ENCODE assay signal across 8 cellular contexts in the genomic region with DNA sequence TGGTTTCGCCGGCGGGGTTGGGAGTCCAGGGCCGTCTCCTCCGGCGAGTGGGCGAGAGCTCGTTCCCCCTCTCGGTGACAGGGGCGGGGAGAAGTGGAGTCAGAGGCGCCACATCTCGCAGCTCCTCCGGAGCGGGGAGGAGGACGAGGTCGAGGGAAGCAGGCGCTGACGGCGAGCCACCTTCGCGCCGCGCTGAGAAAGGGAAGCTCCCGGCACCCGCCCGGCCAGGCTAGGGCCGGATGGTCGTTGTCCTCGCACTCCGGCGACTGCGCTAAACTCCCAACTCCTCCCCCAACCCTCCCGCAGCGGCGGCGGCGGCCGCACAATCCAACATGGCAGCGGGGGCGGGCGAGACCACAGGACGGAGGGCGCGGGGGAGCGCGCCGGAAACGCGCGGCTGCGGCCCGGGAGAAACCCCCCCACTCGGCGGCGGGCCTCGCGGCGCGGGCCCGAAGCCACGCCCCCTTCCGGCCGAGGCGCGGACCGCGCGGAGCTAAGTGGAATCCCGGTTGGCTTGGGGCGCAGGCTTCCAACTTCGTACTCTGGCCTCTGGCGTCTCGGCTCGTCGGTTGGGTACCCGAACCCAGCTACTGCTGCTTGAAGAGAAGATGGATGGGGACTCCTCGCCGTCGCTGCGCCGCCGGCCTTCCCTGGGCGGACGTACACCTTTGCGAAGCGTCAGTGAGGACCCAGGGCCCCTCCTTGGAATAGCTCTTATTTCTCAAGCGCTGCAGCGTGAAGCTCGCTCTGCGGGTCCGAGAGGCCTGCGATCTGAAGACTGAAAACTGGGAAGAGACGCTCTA. TPM values are rescaled to one million over a fixed set of nuclear protein-coding genes. Genes with fewer than 3 reads are reported as not detected.
DNase-seq lines count a peak whose midpoint lies in the region; ATAC-seq and TF ChIP-seq lines count a peak whose summit lies in the region.

A gene (minus strand): TSS at position 270 of the 803 bp plus-strand sequence. CDS start 269 bp downstream, at position 1.

- H3K36me3 ChIP-seq in right atrium auricular region, result no peaks in the 10 kb centered on the region
- H3K36me3 ChIP-seq in psoas muscle (ENCODE audit: insufficient read depth in 1 of 2, low read depth in 1 of 2), result no peaks in the 10 kb centered on the region
- H3K36me3 ChIP-seq in urinary bladder (ENCODE audit: insufficient read depth), result no peaks in the 10 kb centered on the region

- H3K4me1 ChIP-seq in right atrium auricular region, result peaks cover 0 to 58% of the 10 kb centered on the region in 2 donors
- H3K4me1 ChIP-seq in psoas muscle, result peaks cover 48% of the 10 kb centered on the region
- no peaks in the 10 kb centered on the region for H3K4me1 ChIP-seq in urinary bladder (ENCODE audit: insufficient read depth)

- DNase-seq in NCI-H1436 treated with DMSO at 0.1 percent for 48 hours (lab: John Stamatoyannopoulos, UW) (peak; percentile 58), T-helper 17 cell (peak; percentile 77 to 85 (median 85)), anterior cingulate cortex (lab: John Stamatoyannopoulos, UW) (peak; percentile 44 to 94 (median 87)), right atrium auricular region (ENCODE audit: low spot score) (peak; percentile 91), psoas muscle (peak; percentile 94 to 97)

- H3K27me3 ChIP-seq in right atrium auricular region (no peaks in the 10 kb centered on the region), psoas muscle (ENCODE audit: insufficient read depth in 3 of 3, low read length in 2 of 3) (no peaks in the 10 kb centered on the region)

- H3K9me3 ChIP-seq in T-helper 17 cell (ENCODE audit: control insufficient read depth, low read length, poor library complexity, severe bottlenecking) (no peaks in the 10 kb centered on the region), right atrium auricular region (no peaks in the 10 kb centered on the region), psoas muscle (no peaks in the 10 kb centered on the region)

- peaks cover 3% of the 10 kb centered on the region for H3K36me3 Mint-ChIP-seq in T-helper 17 cell (ENCODE audit: low read depth)

- H3K27me3 Mint-ChIP-seq in T-helper 17 cell, result no peaks in the 10 kb centered on the region

- peaks cover 44% of the 10 kb centered on the region for H3K4me1 Mint-ChIP-seq in T-helper 17 cell

- H3K4me3 ChIP-seq in right atrium auricular region, result peak within 1 kb of the TSS; percentile 92 to 95
- peak within 1 kb of the TSS; percentile 91 for H3K4me3 ChIP-seq in psoas muscle
- peak within 1 kb of the TSS; percentile 83 for H3K4me3 ChIP-seq in urinary bladder (ENCODE audit: low read depth, low read length)

- peak within 1 kb of the TSS; percentile 93 for H3K27ac Mint-ChIP-seq in T-helper 17 cell

- ATAC-seq in HG02852 (IDR thresholded peaks at IDR 0.05; ENCODE audit: unreplicated experiment), result peak; percentile 73
- ATAC-seq in T-helper 17 cell, result peak; percentile 89
- ATAC-seq in psoas muscle, result peak; percentile 91 to 96 (median 94)

- peak in 1 of 2 donors; percentile 46 for TF ChIP-seq CTCF in right atrium auricular region (IDR thresholded peaks at IDR 0.05)
- TF ChIP-seq CTCF in psoas muscle (IDR thresholded peaks at IDR 0.05), result peak; percentile 11

- WGBS in psoas muscle, 3 donors, result 0 to 1% (median 0%) methylated on average over 70 to 93 of the region's 93 CpGs
- under 1% methylated on average over 93 of the region's 93 CpGs for WGBS in urinary bladder

- intact Hi-C loops in psoas muscle (cut with DNase I), result loop anchor here in 1 of 2 donors (5.0 to 10.0 kb wide), 2 partner anchors 37 to 64 kb away; no protein-coding TSS in a partner anchor

- peak within 1 kb of the TSS; percentile 96 for H3K4me3 Mint-ChIP-seq in T-helper 17 cell

- TF ChIP-seq POLR2A in GM15510 (IDR thresholded peaks at IDR 0.05; ENCODE audit: borderline replicate concordance, extremely low read depth, insufficient read length), result peak; percentile 79

- H3K27ac ChIP-seq in right atrium auricular region, result peak within 1 kb of the TSS; percentile 99
- H3K27ac ChIP-seq in psoas muscle, result peak within 1 kb of the TSS; percentile 99
- peak within 1 kb of the TSS; percentile 96 for H3K27ac ChIP-seq in urinary bladder (ENCODE audit: low read depth)

RNA-seq across cellular contexts. Expression of the gene that starts here (rescaled TPM):
- total RNA-seq in T-helper 17 cell (1 to 10 TPM; 9.5 to 10.0 TPM), right atrium auricular region (10 to 100 TPM; 20.9 to 24.7 TPM), psoas muscle (10 to 100 TPM; 28.9 to 37.8 (median 33.8) TPM), urinary bladder (56.3 TPM)
- polyA plus RNA-seq in psoas muscle (10 to 100 TPM; 17.6 to 33.9 (median 18.4) TPM), urinary bladder (31.3 TPM)

Comparison
In these comparisons a context has a peak if more than half of its experiments do, and no peak if none do; other contexts are left out.
1. Peak in every context shown above with its lines: DNase-seq, ATAC-seq, H3K4me3 ChIP-seq and H3K27ac ChIP-seq.